Comparison of ENCODE assay signal across 8 cellular contexts in genomic region chr18:50401888-50402287, GRCh38. TPM values are rescaled to one million over a fixed set of nuclear protein-coding genes. Genes with fewer than 3 reads are reported as not detected.
A peak's percentile ranks its signal among the peaks of the same experiment; 100 is the strongest.
DNase-seq lines count a peak whose midpoint lies in the region; ATAC-seq and FAIRE-seq lines count a peak whose summit lies in the region.

No MANE protein-coding gene starts in this region.

- H2AK5ac ChIP-seq in neuronal stem cell (ENCODE audit: low read depth, low read length), result no peak overlapping the region

- H3K4ac ChIP-seq in neuronal stem cell (ENCODE audit: low read length), result no peak overlapping the region

- H3K27ac ChIP-seq in neuronal stem cell (replicated peaks; ENCODE audit: low read length), result no peak overlapping the region

- no peak overlapping the region for H4K91ac ChIP-seq in neuronal stem cell (ENCODE audit: low read depth, low read length, poor library complexity)

- no peak overlapping the region for H3K4me2 ChIP-seq in neuronal stem cell (ENCODE audit: insufficient read depth, low read length, poor library complexity, severe bottlenecking)

- H3K36me3 ChIP-seq in neuronal stem cell (replicated peaks in 1 of 2; ENCODE audit: control insufficient read depth in 2 of 2, insufficient read depth in 2 of 2, low read length in 2 of 2), result no peaks in the 10 kb centered on the region

- H3K4me1 ChIP-seq in neuronal stem cell (ENCODE audit: control insufficient read depth in 2 of 2, insufficient read depth in 1 of 2, low read depth in 1 of 2, low read length in 2 of 2), result peaks cover 14 to 18% of the 10 kb centered on the region in 2 donors

- H2BK5ac ChIP-seq in neuronal stem cell (ENCODE audit: low read length), result no peak overlapping the region

- peak overlapping the region; percentile 29 for H3K18ac ChIP-seq in neuronal stem cell (ENCODE audit: low read length)

- H3K4me3 ChIP-seq in neuronal stem cell (ENCODE audit: low read length in 2 of 2), result no peak overlapping the region

- no peak for ATAC-seq in HG02885 (IDR thresholded peaks at IDR 0.05; ENCODE audit: poor library complexity, unreplicated experiment)

- no peak for FAIRE-seq in RCC 7860 (lab: Jason Lieb, UNC)

- DNase-seq in GM03348 (ENCODE audit: low spot score), result peak; percentile 24
- DNase-seq in NCI-H146 treated with DMSO at 0.1 percent for 48 hours (lab: John Stamatoyannopoulos, UW; ENCODE audit: unreplicated experiment), result peak; percentile 85
- peak; percentile 34 for DNase-seq in dermis blood vessel endothelial cell
- DNase-seq in neuronal stem cell (ENCODE audit: low spot score), result no peak
- no peak for DNase-seq in RCC 7860 (ENCODE audit: low spot score)
- no peak for DNase-seq in amniotic stem cell (lab: John Stamatoyannopoulos, UW)
- DNase-seq in activated CD4-positive, alpha-beta T cell treated with anti-CD3 and anti-CD28 coated beads for 1 hour, result no peak

- no peak overlapping the region for H2BK120ac ChIP-seq in neuronal stem cell (ENCODE audit: low read depth, low read length)

- H3K79me1 ChIP-seq in neuronal stem cell (ENCODE audit: low read depth, low read length), result no peaks in the 10 kb centered on the region

- H4K8ac ChIP-seq in neuronal stem cell (ENCODE audit: low read depth, low read length), result no peak overlapping the region

- H2AFZ ChIP-seq in neuronal stem cell (ENCODE audit: low read length), result no peak overlapping the region

- H3K9ac ChIP-seq in neuronal stem cell (ENCODE audit: low read depth, low read length, poor library complexity), result no peak overlapping the region

- H3K14ac ChIP-seq in neuronal stem cell (ENCODE audit: low read length), result no peak overlapping the region

- H2BK12ac ChIP-seq in neuronal stem cell (ENCODE audit: low read length), result no peak overlapping the region

- H3K9me3 ChIP-seq in neuronal stem cell (replicated peaks in 1 of 2; ENCODE audit: control insufficient read depth in 2 of 2, insufficient read depth in 1 of 2, low read depth in 1 of 2, low read length in 2 of 2), result no peaks in the 10 kb centered on the region

- no peak overlapping the region for H3K23ac ChIP-seq in neuronal stem cell (ENCODE audit: low read depth, low read length, poor library complexity)

- no CpG with 5 or more reads among the region's 21 CpGs for WGBS in neuronal stem cell (ENCODE audit: extremely low coverage in 2 of 2, insufficient read length in 2 of 2, insufficient replicate concordance in 1 of 2), 2 donors

- no peak overlapping the region for H2BK15ac ChIP-seq in neuronal stem cell (ENCODE audit: low read length)

- H3K27me3 ChIP-seq in neuronal stem cell (ENCODE audit: control insufficient read depth in 3 of 3, insufficient read depth in 3 of 3, low read depth in 1 of 3, low read length in 3 of 3), result peaks cover 0 to 3% (median 3%) of the 10 kb centered on the region in 3 experiments

RNA-seq across cellular contexts. Expression of gene SKA1, which starts 27.0 kb away (rescaled TPM):
- total RNA-seq in dermis blood vessel endothelial cell, result 4.6 and 18.0 TPM in 2 replicates
- 22.5 TPM for polyA plus RNA-seq in neuronal stem cell (2013, experiment 1 of 2)
- 24.1 TPM for polyA plus RNA-seq in neuronal stem cell (2013, experiment 2 of 2)

Comparison
In these comparisons a context has a peak if more than half of its experiments do, and no peak if none do; other contexts are left out.
1. DNase-seq: peak in GM03348 (single experiment), NCI-H146 treated with DMSO at 0.1 percent for 48 hours (single experiment) and dermis blood vessel endothelial cell (single experiment); none in neuronal stem cell (single experiment), RCC 7860 (single experiment), amniotic stem cell (single experiment) and activated CD4-positive, alpha-beta T cell treated with anti-CD3 and anti-CD28 coated beads for 1 hour (single experiment).